In genomic region chr2:201072201-201072530, GRCh38 we compare ENCODE assay signal across 8 cellular contexts. TPM values are rescaled to one million over a fixed set of nuclear protein-coding genes. Genes with fewer than 3 reads are reported as not detected.
DNase-seq lines count a peak whose midpoint lies in the region; ATAC-seq, FAIRE-seq and TF ChIP-seq lines count a peak whose summit lies in the region.

No MANE protein-coding gene starts in this region.

- H2AFZ ChIP-seq in GM23248: peak overlapping the region; percentile 96

- H3K36me3 Mint-ChIP-seq in WTC11: no peaks in the 10 kb centered on the region

- no peaks in the 10 kb centered on the region for H3K9me2 ChIP-seq in GM23248 (ENCODE audit: insufficient read depth)

- no peaks in the 10 kb centered on the region for H4K20me1 ChIP-seq in GM23248 (ENCODE audit: insufficient read depth)

- H3K9me3 Mint-ChIP-seq in WTC11: no peaks in the 10 kb centered on the region

- POLR2A ChIA-PET in AG04449 (lab: Yijun Ruan, JAX) (no interaction called here), WTC11 (lab: Charles Lee) (no interaction called here)

- no peak for TF ChIP-seq POLR2A in H54 (IDR thresholded peaks at IDR 0.05; ENCODE audit: low read depth, low read length)

- no peak for DNase-seq in AG04449 (ENCODE audit: low read depth, low spot score)
- DNase-seq in GM23248: no peak
- DNase-seq in WTC11 (ENCODE audit: low spot score): no peak
- no peak for DNase-seq in substantia nigra (lab: John Stamatoyannopoulos, UW)
- DNase-seq in NCI-H526 (lab: John Stamatoyannopoulos, UW): no peak
- no peak for DNase-seq in H54 (ENCODE audit: insufficient read length, low spot score)
- DNase-seq in T-helper 9 cell: no peak

- no peaks in the 10 kb centered on the region for H3F3A ChIP-seq in GM23248 (ENCODE audit: insufficient read depth)

- H3K4me1 ChIP-seq in GM23248 (ENCODE audit: insufficient read depth) (peaks cover 39% of the 10 kb centered on the region), iPS-18a (ENCODE audit: control insufficient read depth, low read depth, low read length) (peaks cover 5% of the 10 kb centered on the region)

- H3K9me3 ChIP-seq in GM23248 (ENCODE audit: low read depth) (no peaks in the 10 kb centered on the region), iPS-18a (ENCODE audit: control insufficient read depth, low read depth, low read length) (no peaks in the 10 kb centered on the region)

- H3K4me1 Mint-ChIP-seq in WTC11: peaks cover 17% of the 10 kb centered on the region

- H3K27ac Mint-ChIP-seq in WTC11: peak overlapping the region; percentile 93

- no peaks in the 10 kb centered on the region for H3K27me3 ChIP-seq in GM23248 (replicated peaks; ENCODE audit: insufficient read depth)
- H3K27me3 ChIP-seq in iPS-18a (ENCODE audit: control insufficient read depth, insufficient read depth, low read length): no peaks in the 10 kb centered on the region

- H3K36me3 ChIP-seq in GM23248 (ENCODE audit: low read depth) (no peaks in the 10 kb centered on the region), iPS-18a (ENCODE audit: control insufficient read depth, low read depth, low read length) (no peaks in the 10 kb centered on the region)

- peak overlapping the region; percentile 97 for H3K4me2 ChIP-seq in GM23248 (ENCODE audit: unreplicated experiment)

- H3K4me3 ChIP-seq in AG04449 (ENCODE audit: low read depth, low read length) (peak overlapping the region; percentile 99), GM23248 (peak overlapping the region; percentile 97), iPS-18a (ENCODE audit: low read length) (peak overlapping the region; percentile 84)

- CTCF ChIA-PET in AG04449 (lab: Yijun Ruan, JAX) (interaction anchor here (1.1 to 8.6 kb wide), 2 partner anchors 87 to 168 kb away, joined by 5 to 320 read pairs; no protein-coding TSS in a partner anchor), WTC11 (lab: Charles Lee) (interaction anchor here (1.2 to 3.3 kb wide), 2 partner anchors 86 to 160 kb away, joined by 4 to 15 read pairs; no protein-coding TSS in a partner anchor)

- H3K27ac ChIP-seq in GM23248 (peak overlapping the region; percentile 71), iPS-18a (ENCODE audit: low read length) (peak overlapping the region; percentile 98), substantia nigra (ENCODE audit: low read depth, low read length, poor library complexity, severe bottlenecking) (peak overlapping the region; percentile 84)

- peak overlapping the region; percentile 95 for H3K4me3 Mint-ChIP-seq in WTC11

- 1 to 2% methylated on average over 5 of the region's 5 CpGs for WGBS in GM23248 (ENCODE audit: low coverage in 1 of 2, low lambda C conversion rate in 2 of 2, missing lambda C conversion rate in 2 of 2), 2 experiments

- TF ChIP-seq CTCF in AG04449 (IDR thresholded peaks at IDR 0.05; ENCODE audit: insufficient read depth, low read length, missing control alignments) (no peak), WTC11 (IDR thresholded peaks at IDR 0.05) (no peak)

- H3K9ac ChIP-seq in GM23248: peak overlapping the region; percentile 90
- H3K9ac ChIP-seq in iPS-18a (ENCODE audit: low read length): peak overlapping the region; percentile 90

- no peak for FAIRE-seq in H54 (lab: Jason Lieb, UNC)

- ATAC-seq in WTC11: no peak

- H3K79me2 ChIP-seq in GM23248 (ENCODE audit: insufficient read depth): peaks cover 99% of the 10 kb centered on the region

- in situ Hi-C loops in GM23248 (cut with MboI): loop anchor here (10.0 kb wide), 1 partner anchor 103 kb away; no protein-coding TSS in a partner anchor

- H3K27me3 Mint-ChIP-seq in WTC11 (ENCODE audit: low read depth): no peaks in the 10 kb centered on the region

TF ChIP-seq in WTC11, 78 proteins besides CTCF, POLR2A, EP300 and RAD21 (continues in another document):
- no peak for TF ChIP-seq ETV6 (CRISPR knock-in tag; IDR thresholded peaks at IDR 0.05)
- no peak for TF ChIP-seq ZNF281 (CRISPR knock-in tag; IDR thresholded peaks at IDR 0.05)
- TF ChIP-seq JAZF1 (CRISPR knock-in tag; IDR thresholded peaks at IDR 0.05): no peak
- no peak for TF ChIP-seq ZNF532 (CRISPR knock-in tag; IDR thresholded peaks at IDR 0.05; ENCODE audit: borderline replicate concordance)
- no peak for TF ChIP-seq GABPB1 (CRISPR knock-in tag; IDR thresholded peaks at IDR 0.05)
- TF ChIP-seq NFE2L1 (CRISPR knock-in tag; IDR thresholded peaks at IDR 0.05): no peak
- TF ChIP-seq ATF1 (CRISPR knock-in tag; IDR thresholded peaks at IDR 0.05): no peak
- no peak for TF ChIP-seq ELF4 (CRISPR knock-in tag; IDR thresholded peaks at IDR 0.05; ENCODE audit: low read depth)
- TF ChIP-seq STAT6 (CRISPR knock-in tag; conservative IDR thresholded peaks at IDR 0.05; ENCODE audit: low read depth): no peak
- no peak for TF ChIP-seq CBFB (CRISPR knock-in tag; IDR thresholded peaks at IDR 0.05; ENCODE audit: low read depth)
- no peak for TF ChIP-seq NR1H2 (CRISPR knock-in tag; IDR thresholded peaks at IDR 0.05)

RNA-seq across cellular contexts. Expression of gene NDUFB3, which starts 0.4 kb away (rescaled TPM):
- 31.0 and 51.3 TPM in 2 replicates for total RNA-seq in GM23248 (2014; rRNA removed; shearing (Covaris generic))
- 253 and 262 TPM in 2 replicates for polyA plus RNA-seq in GM23248 (2016; fragmentation: Nextera tagmentation; extraction: Ambion mirVana)
- 65.5 to 70.9 TPM (median 66.8 TPM) in 3 replicates for total RNA-seq in WTC11 (2021)

RNA-seq across cellular contexts. Expression of gene HYCC2, which starts 0.7 kb away (rescaled TPM):
- total RNA-seq in GM23248 (2014; rRNA removed; shearing (Covaris generic)): 5.7 and 12.0 TPM in 2 replicates
- 6.5 and 7.0 TPM in 2 replicates for polyA plus RNA-seq in GM23248 (2016; fragmentation: Nextera tagmentation; extraction: Ambion mirVana)
- 8.8 to 10.4 TPM (median 9.1 TPM) in 3 replicates for total RNA-seq in WTC11 (2021)

RNA-seq across cellular contexts. Expression of gene CFLAR, which starts 43.8 kb away (rescaled TPM):
- total RNA-seq in GM23248 (2014; rRNA removed; shearing (Covaris generic)): 47.2 and 64.7 TPM in 2 replicates
- polyA plus RNA-seq in GM23248 (2016; fragmentation: Nextera tagmentation; extraction: Ambion mirVana): 43.6 and 46.1 TPM in 2 replicates
- total RNA-seq in WTC11 (2021): 18.2 to 21.5 TPM (median 19.9 TPM) in 3 replicates
